2 cellular contexts compared by ENCODE assay signal in the genomic region with DNA sequence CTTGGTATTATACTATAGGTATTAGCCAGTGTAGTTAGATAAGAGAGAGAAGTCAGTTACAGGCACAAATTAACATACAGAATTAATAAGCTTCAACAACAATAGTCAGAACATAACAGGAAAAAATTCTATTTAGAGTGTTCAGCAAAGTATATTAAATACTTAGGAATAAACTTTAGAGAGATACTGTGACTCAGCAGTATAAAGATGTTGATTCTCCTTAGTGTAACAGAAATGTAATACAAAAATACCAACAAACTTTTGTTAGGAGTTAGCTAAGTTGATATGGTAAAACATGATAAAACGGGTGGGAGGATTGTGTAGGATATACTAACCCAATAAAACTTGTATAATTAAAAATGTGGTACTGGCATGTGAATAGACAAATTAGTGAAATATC.
A peak's percentile ranks its signal among the peaks of the same experiment; 100 is the strongest.
TF ChIP-seq lines count a peak whose summit lies in the region.

No MANE protein-coding gene starts in this region.

TF ChIP-seq in IMR-90, 13 proteins besides CTCF, POLR2A, EP300 and RAD21:
- TF ChIP-seq NFE2L2 (IDR thresholded peaks at IDR 0.05; ENCODE audit: low read depth, low read length), result peak; percentile 54
- no peak for TF ChIP-seq MXI1 (IDR thresholded peaks at IDR 0.05; ENCODE audit: borderline replicate concordance, low read depth, low read length)

TF ChIP-seq in H1, 55 proteins besides CTCF, POLR2A, EP300 and RAD21:
- TF ChIP-seq, protein P1, sequence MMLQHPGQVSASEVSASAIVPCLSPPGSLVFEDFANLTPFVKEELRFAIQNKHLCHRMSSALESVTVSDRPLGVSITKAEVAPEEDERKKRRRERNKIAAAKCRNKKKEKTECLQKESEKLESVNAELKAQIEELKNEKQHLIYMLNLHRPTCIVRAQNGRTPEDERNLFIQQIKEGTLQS (IDR thresholded peaks at IDR 0.05; ENCODE audit: insufficient read depth, low read depth, low read length), result no peak
- TF ChIP-seq JUND (IDR thresholded peaks at IDR 0.05; ENCODE audit: low read length) (no peak), CBX5 (IDR thresholded peaks at IDR 0.05; ENCODE audit: low read depth, low read length) (no peak), SP2 (IDR thresholded peaks at IDR 0.05; ENCODE audit: low read length) (no peak), ZNF274 (IDR thresholded peaks at IDR 0.05; ENCODE audit: borderline replicate concordance, extremely low read depth, low read length) (no peak), FOSL1 (IDR thresholded peaks at IDR 0.05; ENCODE audit: insufficient read depth, low read depth, low read length) (no peak), MAFK (IDR thresholded peaks at IDR 0.05; ENCODE audit: low read depth, low read length) (no peak), CREB1 (IDR thresholded peaks at IDR 0.05) (no peak), TCF12 (IDR thresholded peaks at IDR 0.05; ENCODE audit: low read depth, low read length) (no peak), SRF (IDR thresholded peaks at IDR 0.05; ENCODE audit: low read depth, low read length) (no peak), YY1 (IDR thresholded peaks at IDR 0.05; ENCODE audit: low read depth, low read length) (no peak), ASH2L (IDR thresholded peaks at IDR 0.05; ENCODE audit: low read length) (no peak), TAF1 (IDR thresholded peaks at IDR 0.05; ENCODE audit: low read depth, low read length) (no peak)
